ENCODE assay signal across 23 cellular contexts in genomic region chr14:50036637-50037036, GRCh38.
A peak's percentile ranks its signal among the peaks of the same experiment; 100 is the strongest.
DNase-seq lines count a peak whose midpoint lies in the region; ATAC-seq and TF ChIP-seq lines count a peak whose summit lies in the region.
"Had no signal": no experiment of that assay in that cellular context is flagged by ENCODE, and none has a peak within 500 bp of the region (broad histone marks: within the 10 kb centered on the region; RNA-seq: fewer than 3 reads in every experiment).

No MANE protein-coding gene starts in this region.

- CTCF ChIA-PET in PC-3 (lab: Charles Lee) = no interaction called here

- no TSS peak for BruUV-seq in PC-3 (replicated peaks; lab: Mats Ljungman, UMichigan)

- H3K4me3 ChIP-seq in CD4-positive, CD25-positive, alpha-beta regulatory T cell (ENCODE audit: low read depth, low read length) = no peak overlapping the region
- H3K4me3 ChIP-seq in body of pancreas = no peak overlapping the region
- H3K4me3 ChIP-seq in PC-3 (ENCODE audit: low read length) = no peak overlapping the region
- no peak overlapping the region for H3K4me3 ChIP-seq in right cardiac atrium (ENCODE audit: low read length)

- H3K9me3 Mint-ChIP-seq in activated CD4-positive, alpha-beta T cell treated with anti-CD3 and anti-CD28 coated beads, Interleukin-2, amount 10 ng/mL, durations not matched to agents 24 days and 14 days = no peaks in the 10 kb centered on the region
- no peaks in the 10 kb centered on the region for H3K9me3 Mint-ChIP-seq in CD4-positive, CD25-positive, alpha-beta regulatory T cell
- H3K9me3 Mint-ChIP-seq: CD8-positive, alpha-beta memory T cell had no signal

- ATAC-seq in CD4-positive, CD25-positive, alpha-beta regulatory T cell (ENCODE audit: low read depth in 2 of 2) = no peak
- ATAC-seq in body of pancreas (no peak), foreskin keratinocyte (no peak), PC-3 (no peak), HG02852 (IDR thresholded peaks at IDR 0.05; ENCODE audit: unreplicated experiment) (no peak), right cardiac atrium (no peak)
- ATAC-seq: HCT116 had no signal

- H3K9ac ChIP-seq in PC-3 (ENCODE audit: low read length) = no peak overlapping the region
- H3K9ac ChIP-seq: KMS-11 had no signal

- peaks cover 59% of the 10 kb centered on the region for H3K4me1 Mint-ChIP-seq in activated CD4-positive, alpha-beta T cell treated with anti-CD3 and anti-CD28 coated beads, Interleukin-2, amount 10 ng/mL, durations not matched to agents 24 days and 14 days
- H3K4me1 Mint-ChIP-seq in CD4-positive, CD25-positive, alpha-beta regulatory T cell = peaks cover 17 to 64% (median 33%) of the 10 kb centered on the region in 4 donors

- H3K4me1 ChIP-seq in CD4-positive, CD25-positive, alpha-beta regulatory T cell (ENCODE audit: control insufficient read depth, insufficient read depth, low read length, poor library complexity, severe bottlenecking) = peaks cover 37% of the 10 kb centered on the region
- peaks cover 6% of the 10 kb centered on the region for H3K4me1 ChIP-seq in body of pancreas
- peaks cover 43% of the 10 kb centered on the region for H3K4me1 ChIP-seq in foreskin keratinocyte
- peaks cover 39% of the 10 kb centered on the region for H3K4me1 ChIP-seq in PC-3 (ENCODE audit: insufficient read depth, low read length)
- peaks cover 4% of the 10 kb centered on the region for H3K4me1 ChIP-seq in right cardiac atrium (ENCODE audit: control insufficient read depth, insufficient read depth, low read length)

- no peak overlapping the region for H3K4me2 ChIP-seq in PC-3 (ENCODE audit: low read length)
- H3K4me2 ChIP-seq: KMS-11 had no signal

- peak overlapping the region; percentile 58 for H3K27ac Mint-ChIP-seq in activated CD4-positive, alpha-beta T cell treated with anti-CD3 and anti-CD28 coated beads, Interleukin-2, amount 10 ng/mL, durations not matched to agents 24 days and 14 days
- H3K27ac Mint-ChIP-seq in CD4-positive, CD25-positive, alpha-beta regulatory T cell = peak overlapping the region in 2 of 3 donors; percentile 20 to 79
- H3K27ac Mint-ChIP-seq: B cell had no signal

- peaks cover 38% of the 10 kb centered on the region for H3K36me3 Mint-ChIP-seq in activated CD4-positive, alpha-beta T cell treated with anti-CD3 and anti-CD28 coated beads, Interleukin-2, amount 10 ng/mL, durations not matched to agents 24 days and 14 days (ENCODE audit: low read depth)
- peaks cover 37% of the 10 kb centered on the region for H3K36me3 Mint-ChIP-seq in CD4-positive, CD25-positive, alpha-beta regulatory T cell

- peaks cover 19% of the 10 kb centered on the region for H3F3A ChIP-seq in PC-3 (ENCODE audit: low read length, unreplicated experiment)

- intact Hi-C loops in activated CD4-positive, alpha-beta T cell treated with anti-CD3 and anti-CD28 coated beads, Interleukin-2, amount 10 ng/mL, durations not matched to agents 24 days and 14 days (cut with micrococcal nuclease) = loop anchor here (5.0 kb wide), 1 partner anchor 286 kb away; no protein-coding TSS in a partner anchor
- intact Hi-C loops in body of pancreas (cut with DNase I) (no loop called here), PC-3 (cut with micrococcal nuclease) (no loop called here), right cardiac atrium (cut with DNase I) (no loop called here)

- no peak overlapping the region for H3K4me3 Mint-ChIP-seq in activated CD4-positive, alpha-beta T cell treated with anti-CD3 and anti-CD28 coated beads, Interleukin-2, amount 10 ng/mL, durations not matched to agents 24 days and 14 days
- no peak overlapping the region for H3K4me3 Mint-ChIP-seq in CD4-positive, CD25-positive, alpha-beta regulatory T cell
- H3K4me3 Mint-ChIP-seq: B cell, IgD-negative memory B cell had no signal

- no peaks in the 10 kb centered on the region for H3K79me2 ChIP-seq in PC-3 (ENCODE audit: low read length)

- no peaks in the 10 kb centered on the region for H3K9me3 ChIP-seq in CD4-positive, CD25-positive, alpha-beta regulatory T cell (ENCODE audit: control insufficient read depth in 2 of 2, low read length in 2 of 2)
- H3K9me3 ChIP-seq in body of pancreas = no peaks in the 10 kb centered on the region
- H3K9me3 ChIP-seq in PC-3 (ENCODE audit: low read length) = no peaks in the 10 kb centered on the region
- no peaks in the 10 kb centered on the region for H3K9me3 ChIP-seq in right cardiac atrium (ENCODE audit: control insufficient read depth, low read length)

- no peak overlapping the region for H3K27ac ChIP-seq in CD4-positive, CD25-positive, alpha-beta regulatory T cell (ENCODE audit: insufficient read depth, low read length, poor library complexity, severe bottlenecking)
- H3K27ac ChIP-seq in body of pancreas = peak overlapping the region in 3 of 4 donors; percentile 30 to 48 (median 46)
- peak overlapping the region; percentile 81 for H3K27ac ChIP-seq in foreskin keratinocyte
- no peak overlapping the region for H3K27ac ChIP-seq in PC-3 (ENCODE audit: low read length)
- no peak overlapping the region for H3K27ac ChIP-seq in right cardiac atrium (ENCODE audit: low read length)
- H3K27ac ChIP-seq: 22Rv1, C4-2B, HL-60, KMS-11 had no signal

- H3K27me3 Mint-ChIP-seq in activated CD4-positive, alpha-beta T cell treated with anti-CD3 and anti-CD28 coated beads, Interleukin-2, amount 10 ng/mL, durations not matched to agents 24 days and 14 days = no peaks in the 10 kb centered on the region
- H3K27me3 Mint-ChIP-seq in CD4-positive, CD25-positive, alpha-beta regulatory T cell = no peaks in the 10 kb centered on the region
- H3K27me3 Mint-ChIP-seq: B cell; CD8-positive, alpha-beta memory T cell had no signal

- DNase-seq in activated CD4-positive, alpha-beta T cell treated with anti-CD3 and anti-CD28 coated beads, Interleukin-2, amount 10 ng/mL, durations not matched to agents 24 days and 14 days = no peak
- DNase-seq in activated CD4-positive, alpha-beta T cell treated with anti-CD3 and anti-CD28 coated beads, Interleukin-2, amount 50 U/mL, for 48 hours = no peak
- no peak for DNase-seq in CD4-positive, CD25-positive, alpha-beta regulatory T cell
- DNase-seq in body of pancreas (no peak), foreskin keratinocyte (no peak), PC-3 (no peak), right cardiac atrium (no peak)
- DNase-seq: CD8-positive, alpha-beta memory T cell; DND-41; NCI-H1092; NCI-H1417 treated with DMSO at 0.1 percent for 48 hours; NCI-H1694 treated with DMSO at 0.1 percent for 48 hours; NCI-H2081; NCI-H2227 treated with DMSO at 0.1 percent for 48 hours; NCI-H526 treated with DMSO at 0.1 percent for 48 hours had no signal

- TF ChIP-seq POLR2A in body of pancreas (IDR thresholded peaks at IDR 0.05) = no peak

- no peaks in the 10 kb centered on the region for H3K9me2 ChIP-seq in PC-3 (replicated peaks; ENCODE audit: low read length)

- no peaks in the 10 kb centered on the region for H3K36me3 ChIP-seq in CD4-positive, CD25-positive, alpha-beta regulatory T cell (ENCODE audit: control insufficient read depth, insufficient read depth, low read length)
- no peaks in the 10 kb centered on the region for H3K36me3 ChIP-seq in body of pancreas (replicated peaks in 1 of 2; ENCODE audit: insufficient read depth in 1 of 2, low read depth in 2 of 2)
- no peaks in the 10 kb centered on the region for H3K36me3 ChIP-seq in PC-3 (ENCODE audit: low read depth, low read length)

- H4K20me1 ChIP-seq in PC-3 (ENCODE audit: low read length) = no peaks in the 10 kb centered on the region

- POLR2A ChIA-PET in PC-3 (lab: Charles Lee; ENCODE audit: unreplicated experiment) = no interaction called here

- 65 to 75% methylated on average over 4 of the region's 4 CpGs for WGBS in body of pancreas, 2 donors
- WGBS in right cardiac atrium = 95% methylated on average over 4 of the region's 4 CpGs

- no peaks in the 10 kb centered on the region for H3K27me3 ChIP-seq in CD4-positive, CD25-positive, alpha-beta regulatory T cell (ENCODE audit: control insufficient read depth, insufficient read depth, low read length)
- H3K27me3 ChIP-seq in body of pancreas (no peaks in the 10 kb centered on the region), foreskin keratinocyte (no peaks in the 10 kb centered on the region), PC-3 (ENCODE audit: low read length) (no peaks in the 10 kb centered on the region), right cardiac atrium (ENCODE audit: control insufficient read depth, insufficient read depth) (no peaks in the 10 kb centered on the region)

- no peak overlapping the region for H2AFZ ChIP-seq in PC-3 (ENCODE audit: low read length)

- no peak for TF ChIP-seq CTCF in body of pancreas (IDR thresholded peaks at IDR 0.05)
- no peak for TF ChIP-seq CTCF in foreskin keratinocyte (conservative IDR thresholded peaks at IDR 0.05)
- no peak for TF ChIP-seq CTCF in PC-3 (conservative IDR thresholded peaks at IDR 0.05; ENCODE audit: low read depth, low read length)

Comparison
In these comparisons a context has a peak if more than half of its experiments do, and no peak if none do; other contexts are left out.
1. H3K27ac ChIP-seq: peak in body of pancreas (3 of 4) and foreskin keratinocyte (single experiment); none in CD4-positive, CD25-positive, alpha-beta regulatory T cell (single experiment), PC-3 (single experiment) and right cardiac atrium (single experiment).